In the genomic region with DNA sequence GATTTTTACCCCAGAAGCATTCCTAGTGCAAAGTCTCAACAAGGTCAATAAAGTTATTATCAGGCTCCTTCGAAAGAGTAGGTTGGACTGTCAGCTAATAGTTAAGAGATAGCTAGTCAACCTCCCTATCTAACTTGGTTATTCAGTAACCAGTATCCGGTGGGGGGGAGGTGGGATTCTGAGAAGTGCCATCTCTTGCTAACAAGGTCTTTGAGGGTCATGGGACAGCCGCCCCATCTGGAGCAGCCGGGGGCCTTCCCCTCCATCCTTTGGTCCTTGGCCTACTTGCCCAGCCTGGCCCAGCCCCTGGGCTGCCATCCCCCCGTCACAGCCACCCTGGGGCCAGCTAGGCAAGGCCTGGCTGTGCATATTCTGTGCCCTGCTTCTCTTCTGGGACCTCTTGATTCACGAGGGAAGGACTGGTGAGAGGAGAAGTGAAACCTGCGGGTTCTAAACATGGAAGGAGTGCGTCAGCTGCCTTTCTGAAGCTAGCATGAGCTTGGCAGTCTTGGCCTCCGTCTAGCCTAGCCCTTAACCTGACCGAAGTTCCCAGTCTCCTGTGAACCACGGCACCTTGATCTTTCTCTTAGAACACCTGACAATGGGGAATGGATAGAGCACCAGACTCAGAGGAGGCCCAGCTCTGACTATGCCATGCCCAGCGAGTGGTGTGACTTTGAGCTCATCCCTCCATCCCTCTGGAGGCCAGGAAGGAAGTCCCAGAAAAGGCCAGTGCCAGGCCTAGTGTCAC, we compare ENCODE assay signal across 1 cellular context.
TF ChIP-seq lines count a peak whose summit lies in the region.

No MANE protein-coding gene starts in this region.

TF ChIP-seq in H1, 55 proteins besides CTCF, POLR2A, EP300 and RAD21 (continued from another document):
- TF ChIP-seq, protein P1, sequence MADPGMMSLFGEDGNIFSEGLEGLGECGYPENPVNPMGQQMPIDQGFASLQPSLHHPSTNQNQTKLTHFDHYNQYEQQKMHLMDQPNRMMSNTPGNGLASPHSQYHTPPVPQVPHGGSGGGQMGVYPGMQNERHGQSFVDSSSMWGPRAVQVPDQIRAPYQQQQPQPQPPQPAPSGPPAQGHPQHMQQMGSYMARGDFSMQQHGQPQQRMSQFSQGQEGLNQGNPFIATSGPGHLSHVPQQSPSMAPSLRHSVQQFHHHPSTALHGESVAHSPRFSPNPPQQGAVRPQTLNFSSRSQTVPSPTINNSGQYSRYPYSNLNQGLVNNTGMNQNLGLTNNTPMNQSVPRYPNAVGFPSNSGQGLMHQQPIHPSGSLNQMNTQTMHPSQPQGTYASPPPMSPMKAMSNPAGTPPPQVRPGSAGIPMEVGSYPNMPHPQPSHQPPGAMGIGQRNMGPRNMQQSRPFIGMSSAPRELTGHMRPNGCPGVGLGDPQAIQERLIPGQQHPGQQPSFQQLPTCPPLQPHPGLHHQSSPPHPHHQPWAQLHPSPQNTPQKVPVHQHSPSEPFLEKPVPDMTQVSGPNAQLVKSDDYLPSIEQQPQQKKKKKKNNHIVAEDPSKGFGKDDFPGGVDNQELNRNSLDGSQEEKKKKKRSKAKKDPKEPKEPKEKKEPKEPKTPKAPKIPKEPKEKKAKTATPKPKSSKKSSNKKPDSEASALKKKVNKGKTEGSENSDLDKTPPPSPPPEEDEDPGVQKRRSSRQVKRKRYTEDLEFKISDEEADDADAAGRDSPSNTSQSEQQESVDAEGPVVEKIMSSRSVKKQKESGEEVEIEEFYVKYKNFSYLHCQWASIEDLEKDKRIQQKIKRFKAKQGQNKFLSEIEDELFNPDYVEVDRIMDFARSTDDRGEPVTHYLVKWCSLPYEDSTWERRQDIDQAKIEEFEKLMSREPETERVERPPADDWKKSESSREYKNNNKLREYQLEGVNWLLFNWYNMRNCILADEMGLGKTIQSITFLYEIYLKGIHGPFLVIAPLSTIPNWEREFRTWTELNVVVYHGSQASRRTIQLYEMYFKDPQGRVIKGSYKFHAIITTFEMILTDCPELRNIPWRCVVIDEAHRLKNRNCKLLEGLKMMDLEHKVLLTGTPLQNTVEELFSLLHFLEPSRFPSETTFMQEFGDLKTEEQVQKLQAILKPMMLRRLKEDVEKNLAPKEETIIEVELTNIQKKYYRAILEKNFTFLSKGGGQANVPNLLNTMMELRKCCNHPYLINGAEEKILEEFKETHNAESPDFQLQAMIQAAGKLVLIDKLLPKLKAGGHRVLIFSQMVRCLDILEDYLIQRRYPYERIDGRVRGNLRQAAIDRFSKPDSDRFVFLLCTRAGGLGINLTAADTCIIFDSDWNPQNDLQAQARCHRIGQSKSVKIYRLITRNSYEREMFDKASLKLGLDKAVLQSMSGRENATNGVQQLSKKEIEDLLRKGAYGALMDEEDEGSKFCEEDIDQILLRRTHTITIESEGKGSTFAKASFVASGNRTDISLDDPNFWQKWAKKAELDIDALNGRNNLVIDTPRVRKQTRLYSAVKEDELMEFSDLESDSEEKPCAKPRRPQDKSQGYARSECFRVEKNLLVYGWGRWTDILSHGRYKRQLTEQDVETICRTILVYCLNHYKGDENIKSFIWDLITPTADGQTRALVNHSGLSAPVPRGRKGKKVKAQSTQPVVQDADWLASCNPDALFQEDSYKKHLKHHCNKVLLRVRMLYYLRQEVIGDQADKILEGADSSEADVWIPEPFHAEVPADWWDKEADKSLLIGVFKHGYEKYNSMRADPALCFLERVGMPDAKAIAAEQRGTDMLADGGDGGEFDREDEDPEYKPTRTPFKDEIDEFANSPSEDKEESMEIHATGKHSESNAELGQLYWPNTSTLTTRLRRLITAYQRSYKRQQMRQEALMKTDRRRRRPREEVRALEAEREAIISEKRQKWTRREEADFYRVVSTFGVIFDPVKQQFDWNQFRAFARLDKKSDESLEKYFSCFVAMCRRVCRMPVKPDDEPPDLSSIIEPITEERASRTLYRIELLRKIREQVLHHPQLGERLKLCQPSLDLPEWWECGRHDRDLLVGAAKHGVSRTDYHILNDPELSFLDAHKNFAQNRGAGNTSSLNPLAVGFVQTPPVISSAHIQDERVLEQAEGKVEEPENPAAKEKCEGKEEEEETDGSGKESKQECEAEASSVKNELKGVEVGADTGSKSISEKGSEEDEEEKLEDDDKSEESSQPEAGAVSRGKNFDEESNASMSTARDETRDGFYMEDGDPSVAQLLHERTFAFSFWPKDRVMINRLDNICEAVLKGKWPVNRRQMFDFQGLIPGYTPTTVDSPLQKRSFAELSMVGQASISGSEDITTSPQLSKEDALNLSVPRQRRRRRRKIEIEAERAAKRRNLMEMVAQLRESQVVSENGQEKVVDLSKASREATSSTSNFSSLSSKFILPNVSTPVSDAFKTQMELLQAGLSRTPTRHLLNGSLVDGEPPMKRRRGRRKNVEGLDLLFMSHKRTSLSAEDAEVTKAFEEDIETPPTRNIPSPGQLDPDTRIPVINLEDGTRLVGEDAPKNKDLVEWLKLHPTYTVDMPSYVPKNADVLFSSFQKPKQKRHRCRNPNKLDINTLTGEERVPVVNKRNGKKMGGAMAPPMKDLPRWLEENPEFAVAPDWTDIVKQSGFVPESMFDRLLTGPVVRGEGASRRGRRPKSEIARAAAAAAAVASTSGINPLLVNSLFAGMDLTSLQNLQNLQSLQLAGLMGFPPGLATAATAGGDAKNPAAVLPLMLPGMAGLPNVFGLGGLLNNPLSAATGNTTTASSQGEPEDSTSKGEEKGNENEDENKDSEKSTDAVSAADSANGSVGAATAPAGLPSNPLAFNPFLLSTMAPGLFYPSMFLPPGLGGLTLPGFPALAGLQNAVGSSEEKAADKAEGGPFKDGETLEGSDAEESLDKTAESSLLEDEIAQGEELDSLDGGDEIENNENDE (IDR thresholded peaks at IDR 0.05; ENCODE audit: insufficient replicate concordance, low read length) = no peak
- no peak for TF ChIP-seq JUND (IDR thresholded peaks at IDR 0.05; ENCODE audit: low read length)
